ENCODE assay signal across 14 cellular contexts in the genomic region with DNA sequence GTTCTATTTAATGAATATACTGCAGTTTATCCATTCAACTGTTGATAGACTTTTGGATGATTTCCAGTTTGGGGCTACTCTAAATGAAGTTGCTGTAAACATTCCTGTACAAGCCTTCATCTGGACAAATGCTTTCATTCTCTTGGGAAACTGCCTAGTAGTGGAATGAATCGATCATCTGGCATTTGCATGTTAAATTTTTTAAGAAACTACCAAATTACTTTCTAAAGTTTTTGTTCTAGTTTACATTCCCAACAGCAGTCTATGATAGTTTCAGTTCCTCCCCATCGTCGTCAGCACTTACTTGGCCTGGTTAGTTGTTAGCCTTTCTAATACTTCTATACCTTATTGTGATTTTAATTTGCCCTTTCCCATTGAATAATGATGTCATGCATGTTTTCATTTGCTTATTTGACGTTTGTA.
DNase-seq lines count a peak whose midpoint lies in the region; ATAC-seq and TF ChIP-seq lines count a peak whose summit lies in the region.
"Had no signal": no experiment of that assay in that cellular context is flagged by ENCODE, and none has a peak within 500 bp of the region (broad histone marks: within the 10 kb centered on the region; RNA-seq: fewer than 3 reads in every experiment).

No MANE protein-coding gene starts in this region.

- H3K4me1 Mint-ChIP-seq in HFFc6 (ENCODE audit: low read depth), result peaks cover 40% of the 10 kb centered on the region
- no peaks in the 10 kb centered on the region for H3K4me1 Mint-ChIP-seq in activated CD8-positive, alpha-beta memory T cell treated with anti-CD3 and anti-CD28 coated beads, Interleukin-2, amount 10 ng/mL, durations not matched to agents 7 days and 5 days

- intact Hi-C loops in posterior vena cava (cut with DNase I), result no loop called here
- intact Hi-C loops in aorta (cut with DNase I), result no loop called here

- ATAC-seq in GM18909 (IDR thresholded peaks at IDR 0.05; ENCODE audit: poor library complexity, unreplicated experiment), result peak; percentile 74
- no peak for ATAC-seq in activated CD8-positive, alpha-beta memory T cell treated with anti-CD3 and anti-CD28 coated beads, Interleukin-2, amount 10 ng/mL, durations not matched to agents 7 days and 5 days
- no peak for ATAC-seq in aorta (ENCODE audit: low FRiP score)
- ATAC-seq: foreskin keratinocyte had no signal

- H3K36me3 Mint-ChIP-seq in HFFc6 (ENCODE audit: low read depth), result peaks cover 24% of the 10 kb centered on the region
- peaks cover 3% of the 10 kb centered on the region for H3K36me3 Mint-ChIP-seq in activated CD8-positive, alpha-beta memory T cell treated with anti-CD3 and anti-CD28 coated beads, Interleukin-2, amount 10 ng/mL, durations not matched to agents 7 days and 5 days

- no peaks in the 10 kb centered on the region for H3K27me3 ChIP-seq in SK-N-SH (ENCODE audit: insufficient read depth)
- no peaks in the 10 kb centered on the region for H3K27me3 ChIP-seq in aorta (ENCODE audit: control insufficient read depth in 1 of 2, insufficient read depth in 2 of 2, low read length in 1 of 2)
- H3K27me3 ChIP-seq: foreskin keratinocyte had no signal

- no peaks in the 10 kb centered on the region for H3K9me3 Mint-ChIP-seq in HFFc6
- no peaks in the 10 kb centered on the region for H3K9me3 Mint-ChIP-seq in activated CD8-positive, alpha-beta memory T cell treated with anti-CD3 and anti-CD28 coated beads, Interleukin-2, amount 10 ng/mL, durations not matched to agents 7 days and 5 days (ENCODE audit: low read depth)

- H3K9ac ChIP-seq in SK-N-SH, result no peak overlapping the region

- no peaks in the 10 kb centered on the region for H3K9me2 ChIP-seq in SK-N-SH

- H4K20me1 ChIP-seq in SK-N-SH (ENCODE audit: insufficient read depth), result no peaks in the 10 kb centered on the region

- CTCF ChIA-PET in SK-N-SH (lab: Yijun Ruan, JAX), result no interaction called here
- CTCF ChIA-PET in activated CD8-positive, alpha-beta memory T cell treated with anti-CD3 and anti-CD28 coated beads, Interleukin-2, amount 10 ng/mL, durations not matched to agents 7 days and 5 days (lab: Charles Lee), result no interaction called here

- H3K4me3 ChIP-seq in SK-N-SH (ENCODE audit: low read depth in 2 of 2, low read length in 1 of 2) (no peak overlapping the region), retinal pigment epithelial cell (ENCODE audit: low read length) (no peak overlapping the region), aorta (ENCODE audit: low read length in 2 of 2) (no peak overlapping the region)

- POLR2A ChIA-PET in SK-N-SH (lab: Yijun Ruan, JAX), result no interaction called here

- H3K27ac ChIP-seq in SK-N-SH (ENCODE audit: low read depth in 2 of 2, low read length in 1 of 2) (peak overlapping the region in 1 of 2 experiments; percentile 8; a peak in 1 of 4 replicates), aorta (ENCODE audit: low read depth in 1 of 2, low read length in 2 of 2) (no peak overlapping the region)
- H3K27ac ChIP-seq: foreskin keratinocyte had no signal

- WGBS in SK-N-SH (ENCODE audit: low lambda C conversion rate), result 94% methylated on average over 4 of the region's 4 CpGs
- 67 to 70% methylated on average over 4 of the region's 4 CpGs for WGBS in aorta, 2 donors

- TF ChIP-seq RAD21 in SK-N-SH (IDR thresholded peaks at IDR 0.05; ENCODE audit: low read length), result no peak

- H3K9me3 ChIP-seq in SK-N-SH (no peaks in the 10 kb centered on the region), aorta (ENCODE audit: control insufficient read depth, low read length) (no peaks in the 10 kb centered on the region)

- no peaks in the 10 kb centered on the region for H3K79me2 ChIP-seq in SK-N-SH (ENCODE audit: insufficient read depth)

- H3K4me3 Mint-ChIP-seq in HFFc6, result no peak overlapping the region
- H3K4me3 Mint-ChIP-seq in activated CD8-positive, alpha-beta memory T cell treated with anti-CD3 and anti-CD28 coated beads, Interleukin-2, amount 10 ng/mL, durations not matched to agents 7 days and 5 days, result no peak overlapping the region

- no peaks in the 10 kb centered on the region; the same call in 1 of the 2 replicates for H3K27me3 Mint-ChIP-seq in HFFc6 (ENCODE audit: insufficient read depth)
- no peaks in the 10 kb centered on the region for H3K27me3 Mint-ChIP-seq in activated CD8-positive, alpha-beta memory T cell treated with anti-CD3 and anti-CD28 coated beads, Interleukin-2, amount 10 ng/mL, durations not matched to agents 7 days and 5 days

- TF ChIP-seq CTCF in HFFc6 (IDR thresholded peaks at IDR 0.05) (no peak), SK-N-SH (IDR thresholded peaks at IDR 0.05) (no peak), retinal pigment epithelial cell (conservative IDR thresholded peaks at IDR 0.05; ENCODE audit: low read depth, low read length) (no peak)

- H3F3A ChIP-seq in SK-N-SH (replicated peaks; ENCODE audit: insufficient read depth), result peaks cover 10% of the 10 kb centered on the region

- DNase-seq in HFFc6 (peak; percentile 79), SK-N-SH (no peak), retinal pigment epithelial cell (ENCODE audit: low read depth) (peak; percentile 51), posterior vena cava (ENCODE audit: low spot score) (no peak), aorta (no peak)
- no peak for DNase-seq in activated CD8-positive, alpha-beta memory T cell treated with anti-CD3 and anti-CD28 coated beads, Interleukin-2, amount 10 ng/mL, durations not matched to agents 7 days and 5 days
- DNase-seq in activated T-cell treated with anti-CD3 and anti-CD28 coated beads, Interleukin-2, amount 50 U/mL, for 48 hours, result no peak
- DNase-seq: DMS79 treated with DMSO at 0.1 percent for 48 hours; foreskin keratinocyte; NCI-H1048; NK-92 treated with Interleukin-12 subunit alpha and Interleukin-12 subunit beta, amount 100 ng/mL, for 24 hours; stimulated activated naive CD4-positive, alpha-beta T cell treated with Interleukin-2 at 50 U/mL for 16 hours; T-helper 2 cell had no signal

- no peak overlapping the region for H3K4me2 ChIP-seq in SK-N-SH

- H3K4me1 ChIP-seq in SK-N-SH (ENCODE audit: control insufficient read depth in 1 of 2, insufficient read depth in 2 of 2, low read depth in 1 of 2, low read length in 1 of 2) (peaks cover 3 to 10% of the 10 kb centered on the region in 2 experiments; a peak in 2 of 4 replicates), aorta (ENCODE audit: control insufficient read depth in 1 of 2, insufficient read depth in 2 of 2, low read length in 2 of 2) (no peaks in the 10 kb centered on the region)
- H3K4me1 ChIP-seq: foreskin keratinocyte had no signal

- no peak for TF ChIP-seq EP300 in SK-N-SH (IDR thresholded peaks at IDR 0.05; ENCODE audit: borderline replicate concordance in 1 of 2, low read depth in 1 of 2, low read length in 1 of 2)

- peak overlapping the region; percentile 63 for H3K27ac Mint-ChIP-seq in HFFc6
- no peak overlapping the region for H3K27ac Mint-ChIP-seq in activated CD8-positive, alpha-beta memory T cell treated with anti-CD3 and anti-CD28 coated beads, Interleukin-2, amount 10 ng/mL, durations not matched to agents 7 days and 5 days

- H3K36me3 ChIP-seq in SK-N-SH (replicated peaks in 1 of 2; ENCODE audit: control insufficient read depth in 1 of 2, insufficient read depth in 2 of 2, low read length in 1 of 2) (no peaks in the 10 kb centered on the region), aorta (ENCODE audit: control insufficient read depth in 1 of 2, insufficient read depth in 2 of 2, low read length in 1 of 2) (no peaks in the 10 kb centered on the region)

- H2AFZ ChIP-seq in SK-N-SH (ENCODE audit: low read depth), result no peak overlapping the region

TF ChIP-seq in SK-N-SH, 30 proteins besides CTCF, POLR2A, EP300 and RAD21:
- TF ChIP-seq TCF12 (IDR thresholded peaks at IDR 0.05), result peak; percentile 15; the same call in 1 of the 2 replicates
- TF ChIP-seq, protein P1, sequence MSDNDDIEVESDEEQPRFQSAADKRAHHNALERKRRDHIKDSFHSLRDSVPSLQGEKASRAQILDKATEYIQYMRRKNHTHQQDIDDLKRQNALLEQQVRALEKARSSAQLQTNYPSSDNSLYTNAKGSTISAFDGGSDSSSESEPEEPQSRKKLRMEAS (IDR thresholded peaks at IDR 0.05; ENCODE audit: low read depth), result no peak
TF ChIP-seq in SK-N-SH: peak in this region for 1.

Comparison
In these comparisons a context has a peak if more than half of its experiments do, and no peak if none do; other contexts are left out.
1. DNase-seq: peak in HFFc6 (single experiment) and retinal pigment epithelial cell (single experiment); none in SK-N-SH (single experiment), posterior vena cava (single experiment), activated CD8-positive, alpha-beta memory T cell treated with anti-CD3 and anti-CD28 coated beads, Interleukin-2, amount 10 ng/mL, durations not matched to agents 7 days and 5 days (single experiment), aorta (0 of 2) and activated T-cell treated with anti-CD3 and anti-CD28 coated beads, Interleukin-2, amount 50 U/mL, for 48 hours (0 of 2).